1 cellular context compared by ENCODE assay signal in genomic region chr7:157300406-157300770, GRCh38.
TF ChIP-seq lines count a peak whose summit lies in the region.

No MANE protein-coding gene starts in this region.

TF ChIP-seq in GM23338, 12 proteins besides CTCF, POLR2A, EP300 and RAD21 (continued from another document):
- TF ChIP-seq REST (IDR thresholded peaks at IDR 0.05; ENCODE audit: unreplicated experiment) (no peak), EZH2phosphoT487 (IDR thresholded peaks at IDR 0.05; ENCODE audit: unreplicated experiment) (no peak), ETS1 (IDR thresholded peaks at IDR 0.05) (no peak), ZNF331 (CRISPR knock-in tag; IDR thresholded peaks at IDR 0.05; ENCODE audit: low read depth) (no peak), NANOG (IDR thresholded peaks at IDR 0.05; ENCODE audit: borderline replicate concordance) (no peak), STAT1 (IDR thresholded peaks at IDR 0.05; ENCODE audit: unreplicated experiment) (no peak), ZNF462 (CRISPR knock-in tag; IDR thresholded peaks at IDR 0.05) (no peak), JUNB (IDR thresholded peaks at IDR 0.05; ENCODE audit: unreplicated experiment) (no peak)
